ENCODE assay signal across 14 cellular contexts in genomic region chr16:17340804-17341203, GRCh38.
DNase-seq lines count a peak whose midpoint lies in the region; ATAC-seq and TF ChIP-seq lines count a peak whose summit lies in the region.
"Had no signal": no experiment of that assay in that cellular context is flagged by ENCODE, and none has a peak within 500 bp of the region (broad histone marks: within the 10 kb centered on the region; RNA-seq: fewer than 3 reads in every experiment).

No MANE protein-coding gene starts in this region.

- intact Hi-C loops in heart left ventricle (cut with DNase I) = loop anchor here in 2 of 10 donors (10.0 kb wide), 4 partner anchors 46 to 476 kb away; no protein-coding TSS in a partner anchor
- intact Hi-C loops in esophagus muscularis mucosa (cut with DNase I) = no loop called here
- intact Hi-C loops in transverse colon (cut with DNase I; ENCODE audit: low total_unique reads) = loop anchor here (5.0 kb wide), 1 partner anchor 41 kb away; no protein-coding TSS in a partner anchor

- TF ChIP-seq POLR2A in heart left ventricle (IDR thresholded peaks at IDR 0.05) (no peak), esophagus muscularis mucosa (IDR thresholded peaks at IDR 0.05; ENCODE audit: low read depth) (no peak), transverse colon (IDR thresholded peaks at IDR 0.05) (no peak)

- in situ Hi-C loops in transverse colon (cut with MboI; ENCODE audit: low pct_ligation_motif_present in 1 of 4, low pct_unique_long_range_greater_than_20kb in 1 of 4, low sequenced_read_pairs in 3 of 4) = no loop called here

- DNase-seq in cardiac muscle cell (ENCODE audit: low read depth in 1 of 2, low spot score in 1 of 2) (no peak), heart left ventricle (no peak), NOMO-1 treated with dmso at 0.1 percent for 144 hours (lab: John Stamatoyannopoulos, UW; ENCODE audit: unreplicated experiment) (peak; percentile 26), esophagus muscularis mucosa (ENCODE audit: extremely low spot score) (no peak), transverse colon (no peak), GDM1 (lab: John Stamatoyannopoulos, UW) (no peak), ureter (ENCODE audit: low spot score) (no peak), GM20000 (ENCODE audit: low spot score) (no peak)
- DNase-seq: activated CD4-positive, alpha-beta T cell treated with anti-CD3 and anti-CD28 coated beads for 48 hours; activated naive CD4-positive, alpha-beta T cell treated with anti-CD3 and anti-CD28 coated beads for 36 hours; stimulated activated CD4-positive, alpha-beta T cell treated with anti-CD3 and anti-CD28 coated beads, Interleukin-12 subunit alpha, Interleukin-12 subunit beta, amount 100 ng/mL, for 4 hours; thyroid gland had no signal

- 66 to 79% (median 69%) methylated on average over 4 of the region's 4 CpGs for WGBS in heart left ventricle, 4 donors
- WGBS in esophagus muscularis mucosa = 65% methylated on average over 4 of the region's 4 CpGs
- 70 to 73% methylated on average over 2 to 4 of the region's 4 CpGs for WGBS in transverse colon (ENCODE audit: low coverage in 1 of 2), 2 donors

- TF ChIP-seq CTCF in cardiac muscle cell (IDR thresholded peaks at IDR 0.05; ENCODE audit: low read depth, low read length) = no peak
- no peak for TF ChIP-seq CTCF in heart left ventricle (IDR thresholded peaks at IDR 0.05)
- TF ChIP-seq CTCF in esophagus muscularis mucosa (IDR thresholded peaks at IDR 0.05) = no peak
- no peak for TF ChIP-seq CTCF in transverse colon (IDR thresholded peaks at IDR 0.05)
- no peak for TF ChIP-seq CTCF in GM20000 (IDR thresholded peaks at IDR 0.05; ENCODE audit: extremely low read depth, missing control alignments)

- H3K27ac ChIP-seq in cardiac muscle cell = peak overlapping the region; percentile 72
- H3K27ac ChIP-seq in heart left ventricle = peak overlapping the region in 1 of 12 donors; percentile 80
- H3K27ac ChIP-seq in esophagus muscularis mucosa (replicated peaks in 1 of 4) = peak overlapping the region; percentile 78 to 93 (median 91)
- H3K27ac ChIP-seq in transverse colon = peak overlapping the region; percentile 52 to 87 (median 78)
- H3K27ac ChIP-seq: PC-9, thyroid gland had no signal

- H3K4me3 ChIP-seq in cardiac muscle cell = no peak overlapping the region
- no peak overlapping the region for H3K4me3 ChIP-seq in heart left ventricle
- no peak overlapping the region for H3K4me3 ChIP-seq in esophagus muscularis mucosa
- no peak overlapping the region for H3K4me3 ChIP-seq in transverse colon
- H3K4me3 ChIP-seq: PC-9, thyroid gland had no signal

- no peak for ATAC-seq in heart left ventricle
- ATAC-seq: HepG2 had no signal

- H3K36me3 ChIP-seq in cardiac muscle cell (no peaks in the 10 kb centered on the region), heart left ventricle (no peaks in the 10 kb centered on the region), esophagus muscularis mucosa (no peaks in the 10 kb centered on the region), transverse colon (no peaks in the 10 kb centered on the region)
- H3K36me3 ChIP-seq: thyroid gland had no signal

- no peak for TF ChIP-seq EP300 in esophagus muscularis mucosa (IDR thresholded peaks at IDR 0.05)
- TF ChIP-seq EP300 in transverse colon (IDR thresholded peaks at IDR 0.05; ENCODE audit: low read depth) = no peak

- H3K9me3 ChIP-seq in cardiac muscle cell (ENCODE audit: low read depth) (no peaks in the 10 kb centered on the region), heart left ventricle (no peaks in the 10 kb centered on the region), esophagus muscularis mucosa (no peaks in the 10 kb centered on the region), transverse colon (no peaks in the 10 kb centered on the region)
- H3K9me3 ChIP-seq: thyroid gland had no signal

- no peaks in the 10 kb centered on the region for H3K27me3 ChIP-seq in cardiac muscle cell
- no peaks in the 10 kb centered on the region for H3K27me3 ChIP-seq in heart left ventricle
- H3K27me3 ChIP-seq in esophagus muscularis mucosa = no peaks in the 10 kb centered on the region
- no peaks in the 10 kb centered on the region for H3K27me3 ChIP-seq in transverse colon
- H3K27me3 ChIP-seq: thyroid gland had no signal

- H3K4me1 ChIP-seq in cardiac muscle cell (ENCODE audit: low read depth) (peaks cover 8% of the 10 kb centered on the region), heart left ventricle (peaks cover 0 to 57% (median 12%) of the 10 kb centered on the region in 12 donors), esophagus muscularis mucosa (peaks cover 21 to 76% (median 71%) of the 10 kb centered on the region in 4 donors), transverse colon (peaks cover 10 to 42% (median 17%) of the 10 kb centered on the region in 4 donors)
